Comparison of ENCODE assay signal across 1 cellular context in genomic region chr6:109036588-109037320, GRCh38.
A peak's percentile ranks its signal among the peaks of the same experiment; 100 is the strongest.
TF ChIP-seq lines count a peak whose summit lies in the region.

No MANE protein-coding gene starts in this region.

TF ChIP-seq in HEK293, 187 proteins besides CTCF, POLR2A, EP300 and RAD21:
- TF ChIP-seq ZNF335 (tag by site-specific recombination; conservative IDR thresholded peaks at IDR 0.05) = 0 out of 2 replicates have a peak, but pooled peaks have one; percentile 13
- 0 out of 2 replicates have a peak, but pooled peaks have one; percentile 36 for TF ChIP-seq ZEB2 (tag by site-specific recombination; IDR thresholded peaks at IDR 0.05)
- TF ChIP-seq, protein P1, sequence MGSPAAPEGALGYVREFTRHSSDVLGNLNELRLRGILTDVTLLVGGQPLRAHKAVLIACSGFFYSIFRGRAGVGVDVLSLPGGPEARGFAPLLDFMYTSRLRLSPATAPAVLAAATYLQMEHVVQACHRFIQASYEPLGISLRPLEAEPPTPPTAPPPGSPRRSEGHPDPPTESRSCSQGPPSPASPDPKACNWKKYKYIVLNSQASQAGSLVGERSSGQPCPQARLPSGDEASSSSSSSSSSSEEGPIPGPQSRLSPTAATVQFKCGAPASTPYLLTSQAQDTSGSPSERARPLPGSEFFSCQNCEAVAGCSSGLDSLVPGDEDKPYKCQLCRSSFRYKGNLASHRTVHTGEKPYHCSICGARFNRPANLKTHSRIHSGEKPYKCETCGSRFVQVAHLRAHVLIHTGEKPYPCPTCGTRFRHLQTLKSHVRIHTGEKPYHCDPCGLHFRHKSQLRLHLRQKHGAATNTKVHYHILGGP (tag by site-specific recombination; IDR thresholded peaks at IDR 0.05) = peak; percentile 64
- peak; percentile 81 for TF ChIP-seq FEZF1 (tag by site-specific recombination; IDR thresholded peaks at IDR 0.05)
- TF ChIP-seq ZNF664 (tag by site-specific recombination; IDR thresholded peaks at IDR 0.05) = no peak
- TF ChIP-seq HIC1 (tag by site-specific recombination; IDR thresholded peaks at IDR 0.05) = no peak
- 0 out of 2 replicates have a peak, but pooled peaks have one; percentile 62 for TF ChIP-seq BCL11B (tag by site-specific recombination; IDR thresholded peaks at IDR 0.05; ENCODE audit: low read depth)
- TF ChIP-seq ZNF112 (tag by site-specific recombination; IDR thresholded peaks at IDR 0.05) = no peak
- no peak for TF ChIP-seq ZNF175 (tag by site-specific recombination; IDR thresholded peaks at IDR 0.05)
- TF ChIP-seq ZNF37A (tag by site-specific recombination; IDR thresholded peaks at IDR 0.05) = no peak
- no peak for TF ChIP-seq ZNF214 (tag by site-specific recombination; IDR thresholded peaks at IDR 0.05; ENCODE audit: borderline replicate concordance)
- TF ChIP-seq ZNF18 (tag by site-specific recombination; IDR thresholded peaks at IDR 0.05) = no peak
- TF ChIP-seq ZNF366 (tag by site-specific recombination; conservative IDR thresholded peaks at IDR 0.05) = no peak
- peak; percentile 89 for TF ChIP-seq PRDM6 (tag by site-specific recombination; IDR thresholded peaks at IDR 0.05)
- TF ChIP-seq, protein P2, sequence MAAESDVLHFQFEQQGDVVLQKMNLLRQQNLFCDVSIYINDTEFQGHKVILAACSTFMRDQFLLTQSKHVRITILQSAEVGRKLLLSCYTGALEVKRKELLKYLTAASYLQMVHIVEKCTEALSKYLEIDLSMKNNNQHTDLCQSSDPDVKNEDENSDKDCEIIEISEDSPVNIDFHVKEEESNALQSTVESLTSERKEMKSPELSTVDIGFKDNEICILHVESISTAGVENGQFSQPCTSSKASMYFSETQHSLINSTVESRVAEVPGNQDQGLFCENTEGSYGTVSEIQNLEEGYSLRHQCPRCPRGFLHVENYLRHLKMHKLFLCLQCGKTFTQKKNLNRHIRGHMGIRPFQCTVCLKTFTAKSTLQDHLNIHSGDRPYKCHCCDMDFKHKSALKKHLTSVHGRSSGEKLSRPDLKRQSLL (tag by site-specific recombination; IDR thresholded peaks at IDR 0.05) = no peak
- TF ChIP-seq ZBTB49 (tag by site-specific recombination; IDR thresholded peaks at IDR 0.05; ENCODE audit: low read depth) = no peak
- no peak for TF ChIP-seq EGR2 (tag by site-specific recombination; IDR thresholded peaks at IDR 0.05; ENCODE audit: low read depth)
- TF ChIP-seq, protein P3, sequence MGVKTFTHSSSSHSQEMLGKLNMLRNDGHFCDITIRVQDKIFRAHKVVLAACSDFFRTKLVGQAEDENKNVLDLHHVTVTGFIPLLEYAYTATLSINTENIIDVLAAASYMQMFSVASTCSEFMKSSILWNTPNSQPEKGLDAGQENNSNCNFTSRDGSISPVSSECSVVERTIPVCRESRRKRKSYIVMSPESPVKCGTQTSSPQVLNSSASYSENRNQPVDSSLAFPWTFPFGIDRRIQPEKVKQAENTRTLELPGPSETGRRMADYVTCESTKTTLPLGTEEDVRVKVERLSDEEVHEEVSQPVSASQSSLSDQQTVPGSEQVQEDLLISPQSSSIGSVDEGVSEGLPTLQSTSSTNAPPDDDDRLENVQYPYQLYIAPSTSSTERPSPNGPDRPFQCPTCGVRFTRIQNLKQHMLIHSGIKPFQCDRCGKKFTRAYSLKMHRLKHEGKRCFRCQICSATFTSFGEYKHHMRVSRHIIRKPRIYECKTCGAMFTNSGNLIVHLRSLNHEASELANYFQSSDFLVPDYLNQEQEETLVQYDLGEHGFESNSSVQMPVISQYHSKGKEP (tag by site-specific recombination; IDR thresholded peaks at IDR 0.05) = peak; percentile 48; the same call in 1 of the 2 replicates
- no peak for TF ChIP-seq GLIS1 (tag by site-specific recombination; IDR thresholded peaks at IDR 0.05)
- TF ChIP-seq KLF1 (tag by site-specific recombination; IDR thresholded peaks at IDR 0.05) = no peak
- TF ChIP-seq BCL11A (tag by site-specific recombination; IDR thresholded peaks at IDR 0.05; ENCODE audit: low read depth) = no peak
- no peak for TF ChIP-seq ZNF624 (tag by site-specific recombination; IDR thresholded peaks at IDR 0.05)
- TF ChIP-seq ZNF747 (tag by site-specific recombination; IDR thresholded peaks at IDR 0.05) = no peak
- no peak for TF ChIP-seq ZNF549 (tag by site-specific recombination; IDR thresholded peaks at IDR 0.05)
- no peak for TF ChIP-seq ZNF433 (tag by site-specific recombination; IDR thresholded peaks at IDR 0.05; ENCODE audit: low read depth)
- TF ChIP-seq MZF1 (tag by site-specific recombination; IDR thresholded peaks at IDR 0.05; ENCODE audit: borderline replicate concordance) = peak; percentile 98; the same call in 1 of the 2 replicates
- 0 out of 2 replicates have a peak, but pooled peaks have one; percentile 12 for TF ChIP-seq KLF10 (tag by site-specific recombination; IDR thresholded peaks at IDR 0.05)
- peak; percentile 83 for TF ChIP-seq OSR2 (tag by site-specific recombination; IDR thresholded peaks at IDR 0.05)
- TF ChIP-seq, protein P4, sequence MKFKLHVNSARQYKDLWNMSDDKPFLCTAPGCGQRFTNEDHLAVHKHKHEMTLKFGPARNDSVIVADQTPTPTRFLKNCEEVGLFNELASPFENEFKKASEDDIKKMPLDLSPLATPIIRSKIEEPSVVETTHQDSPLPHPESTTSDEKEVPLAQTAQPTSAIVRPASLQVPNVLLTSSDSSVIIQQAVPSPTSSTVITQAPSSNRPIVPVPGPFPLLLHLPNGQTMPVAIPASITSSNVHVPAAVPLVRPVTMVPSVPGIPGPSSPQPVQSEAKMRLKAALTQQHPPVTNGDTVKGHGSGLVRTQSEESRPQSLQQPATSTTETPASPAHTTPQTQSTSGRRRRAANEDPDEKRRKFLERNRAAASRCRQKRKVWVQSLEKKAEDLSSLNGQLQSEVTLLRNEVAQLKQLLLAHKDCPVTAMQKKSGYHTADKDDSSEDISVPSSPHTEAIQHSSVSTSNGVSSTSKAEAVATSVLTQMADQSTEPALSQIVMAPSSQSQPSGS (tag by site-specific recombination; IDR thresholded peaks at IDR 0.05; ENCODE audit: low read depth) = no peak
- TF ChIP-seq ZNF843 (tag by site-specific recombination; IDR thresholded peaks at IDR 0.05) = peak; percentile 81
- no peak for TF ChIP-seq INSM2 (tag by site-specific recombination; IDR thresholded peaks at IDR 0.05)
- no peak for TF ChIP-seq ZNF560 (tag by site-specific recombination; IDR thresholded peaks at IDR 0.05; ENCODE audit: borderline replicate concordance)
- no peak for TF ChIP-seq ZNF16 (tag by site-specific recombination; IDR thresholded peaks at IDR 0.05; ENCODE audit: low read depth)
- TF ChIP-seq ZNF132 (tag by site-specific recombination; IDR thresholded peaks at IDR 0.05; ENCODE audit: borderline replicate concordance) = no peak
- TF ChIP-seq ZSCAN5A (tag by site-specific recombination; IDR thresholded peaks at IDR 0.05) = no peak
- TF ChIP-seq ZNF558 (tag by site-specific recombination; IDR thresholded peaks at IDR 0.05) = no peak
- TF ChIP-seq ZNF791 (tag by site-specific recombination; IDR thresholded peaks at IDR 0.05) = no peak
- no peak for TF ChIP-seq ZBTB48 (tag by site-specific recombination; IDR thresholded peaks at IDR 0.05)
- TF ChIP-seq, protein P5, sequence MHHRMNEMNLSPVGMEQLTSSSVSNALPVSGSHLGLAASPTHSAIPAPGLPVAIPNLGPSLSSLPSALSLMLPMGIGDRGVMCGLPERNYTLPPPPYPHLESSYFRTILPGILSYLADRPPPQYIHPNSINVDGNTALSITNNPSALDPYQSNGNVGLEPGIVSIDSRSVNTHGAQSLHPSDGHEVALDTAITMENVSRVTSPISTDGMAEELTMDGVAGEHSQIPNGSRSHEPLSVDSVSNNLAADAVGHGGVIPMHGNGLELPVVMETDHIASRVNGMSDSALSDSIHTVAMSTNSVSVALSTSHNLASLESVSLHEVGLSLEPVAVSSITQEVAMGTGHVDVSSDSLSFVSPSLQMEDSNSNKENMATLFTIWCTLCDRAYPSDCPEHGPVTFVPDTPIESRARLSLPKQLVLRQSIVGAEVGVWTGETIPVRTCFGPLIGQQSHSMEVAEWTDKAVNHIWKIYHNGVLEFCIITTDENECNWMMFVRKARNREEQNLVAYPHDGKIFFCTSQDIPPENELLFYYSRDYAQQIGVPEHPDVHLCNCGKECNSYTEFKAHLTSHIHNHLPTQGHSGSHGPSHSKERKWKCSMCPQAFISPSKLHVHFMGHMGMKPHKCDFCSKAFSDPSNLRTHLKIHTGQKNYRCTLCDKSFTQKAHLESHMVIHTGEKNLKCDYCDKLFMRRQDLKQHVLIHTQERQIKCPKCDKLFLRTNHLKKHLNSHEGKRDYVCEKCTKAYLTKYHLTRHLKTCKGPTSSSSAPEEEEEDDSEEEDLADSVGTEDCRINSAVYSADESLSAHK (tag by site-specific recombination; IDR thresholded peaks at IDR 0.05) = 0 out of 2 replicates have a peak, but pooled peaks have one; percentile 27
- TF ChIP-seq ZNF660 (tag by site-specific recombination; IDR thresholded peaks at IDR 0.05) = no peak
- TF ChIP-seq ZNF626 (tag by site-specific recombination; IDR thresholded peaks at IDR 0.05) = no peak
